ENCODE assay signal across 27 cellular contexts in the genomic region with DNA sequence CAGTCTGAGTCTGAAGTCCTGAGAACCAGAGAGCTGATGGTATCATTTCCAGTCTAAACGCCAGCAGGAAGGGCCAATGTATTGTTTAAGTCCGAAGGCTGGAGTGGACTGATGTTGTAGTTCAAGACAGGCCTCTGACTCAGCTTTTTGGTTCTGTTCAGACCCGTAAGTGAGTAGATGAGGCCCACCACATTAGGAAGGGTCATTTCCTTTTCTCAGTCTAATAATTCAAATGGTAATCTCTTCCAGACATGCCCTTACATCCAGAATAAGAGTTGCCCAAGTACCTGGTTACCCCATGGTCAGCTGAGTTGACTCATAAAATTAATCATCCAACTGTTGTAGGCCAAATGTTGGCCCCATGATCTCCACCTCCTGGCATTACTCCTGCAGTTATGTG.
DNase-seq lines count a peak whose midpoint lies in the region; ATAC-seq and TF ChIP-seq lines count a peak whose summit lies in the region.
"Had no signal": no experiment of that assay in that cellular context is flagged by ENCODE, and none has a peak within 500 bp of the region (broad histone marks: within the 10 kb centered on the region; RNA-seq: fewer than 3 reads in every experiment).

No MANE protein-coding gene starts in this region.

- H4K20me1 ChIP-seq in IMR-90 (ENCODE audit: insufficient read depth, low read length) (no peaks in the 10 kb centered on the region), OCI-LY7 (ENCODE audit: insufficient read depth, low read length) (no peaks in the 10 kb centered on the region)

- BruUV-seq in IMR-90 (replicated peaks; lab: Mats Ljungman, UMichigan) = no TSS peak
- no TSS peak for BruUV-seq in OCI-LY7 (replicated peaks; lab: Mats Ljungman, UMichigan)

- H2BK15ac ChIP-seq in IMR-90 (ENCODE audit: low read depth, low read length) = no peak overlapping the region

- H3K18ac ChIP-seq in IMR-90 (ENCODE audit: low read depth, low read length) = no peak overlapping the region

- H3K9me2 ChIP-seq in OCI-LY7 (ENCODE audit: insufficient read depth, low read length) = no peaks in the 10 kb centered on the region

- H2AK9ac ChIP-seq in IMR-90 (replicated peaks; ENCODE audit: low read depth, low read length, poor library complexity) = no peak overlapping the region

- no peak for TF ChIP-seq RAD21 in IMR-90 (IDR thresholded peaks at IDR 0.05; ENCODE audit: low read length)

- H3K23ac ChIP-seq in IMR-90 (ENCODE audit: low read depth, low read length) = no peak overlapping the region

- no peak overlapping the region for H2AK5ac ChIP-seq in IMR-90 (ENCODE audit: low read depth, low read length)

- no peak overlapping the region for H2BK20ac ChIP-seq in IMR-90 (ENCODE audit: low read depth, low read length)

- H3K9me3 ChIP-seq in IMR-90 (ENCODE audit: control insufficient read depth, insufficient read depth, low read length) (no peaks in the 10 kb centered on the region), OCI-LY7 (ENCODE audit: low read length) (no peaks in the 10 kb centered on the region)

- no peak overlapping the region for H3K4me2 ChIP-seq in IMR-90 (ENCODE audit: low read depth, low read length)
- no peak overlapping the region for H3K4me2 ChIP-seq in OCI-LY7 (ENCODE audit: low read length)

- no peaks in the 10 kb centered on the region for H3K27me3 ChIP-seq in IMR-90 (ENCODE audit: control insufficient read depth, insufficient read depth, low read length)
- H3K27me3 ChIP-seq: brain microvascular endothelial cell, heart right ventricle, sigmoid colon had no signal

- no peak overlapping the region for H2AFZ ChIP-seq in IMR-90 (replicated peaks; ENCODE audit: low read length, poor library complexity)
- H2AFZ ChIP-seq in OCI-LY7 (ENCODE audit: low read length) = no peak overlapping the region

- no peak overlapping the region for H3K14ac ChIP-seq in IMR-90 (replicated peaks; ENCODE audit: low read depth, low read length)

- dilution Hi-C loops in IMR-90 (cut with HindIII; ENCODE audit: low sequenced_read_pairs, unreplicated experiment) = no loop called here

- no peak overlapping the region for H3K4me3 ChIP-seq in IMR-90 (ENCODE audit: insufficient read depth, low read depth, low read length)
- no peak overlapping the region for H3K4me3 ChIP-seq in epithelial cell of esophagus (ENCODE audit: low read length)
- no peak overlapping the region for H3K4me3 ChIP-seq in OCI-LY7 (ENCODE audit: low read depth, low read length, poor library complexity, severe bottlenecking)
- H3K4me3 ChIP-seq: heart right ventricle, sigmoid colon had no signal

- H2BK5ac ChIP-seq in IMR-90 (ENCODE audit: low read depth, low read length, poor library complexity, severe bottlenecking) = no peak overlapping the region

- H3K36me3 ChIP-seq in IMR-90 (ENCODE audit: control insufficient read depth, insufficient read depth, low read length) = no peaks in the 10 kb centered on the region
- H3K36me3 ChIP-seq in OCI-LY7 (ENCODE audit: insufficient read depth, low read length) = no peaks in the 10 kb centered on the region
- H3K36me3 ChIP-seq: brain microvascular endothelial cell, heart right ventricle, sigmoid colon had no signal

- no peak overlapping the region for H2BK120ac ChIP-seq in IMR-90 (ENCODE audit: low read depth, low read length)

- no peak for TF ChIP-seq POLR2A in IMR-90 (IDR thresholded peaks at IDR 0.05; ENCODE audit: low read depth, low read length)

- ATAC-seq in IMR-90 (ENCODE audit: low read depth) (no peak), HG03469 (IDR thresholded peaks at IDR 0.05; ENCODE audit: unreplicated experiment) (no peak)
- ATAC-seq: activated naive CD8-positive, alpha-beta T cell treated with anti-CD3 and anti-CD28 coated beads, Interleukin-2, amount 50 U/mL, for 24 hours; heart right ventricle; left ventricle myocardium superior had no signal

- in situ Hi-C loops in IMR-90 (cut with MboI; ENCODE audit: low sequenced_read_pairs) = no loop called here

- intact Hi-C loops in IMR-90 (cut with micrococcal nuclease) = no loop called here
- intact Hi-C loops in OCI-LY7 (cut with micrococcal nuclease; ENCODE audit: unreplicated experiment) = no loop called here

- no peak overlapping the region for H3K56ac ChIP-seq in IMR-90 (ENCODE audit: extremely low read depth, insufficient read depth, low read length)

- H3K4ac ChIP-seq in IMR-90 (ENCODE audit: low read depth, low read length) = no peak overlapping the region

- H3K4me1 ChIP-seq in IMR-90 (ENCODE audit: control insufficient read depth, insufficient read depth, low read length) = no peaks in the 10 kb centered on the region
- no peaks in the 10 kb centered on the region for H3K4me1 ChIP-seq in OCI-LY7 (ENCODE audit: insufficient read depth, low read length, poor library complexity, severe bottlenecking)
- H3K4me1 ChIP-seq: heart right ventricle, sigmoid colon had no signal

- no peak overlapping the region for H4K5ac ChIP-seq in IMR-90 (ENCODE audit: low read depth, low read length)

- WGBS in IMR-90 (ENCODE audit: extremely low coverage in 2 of 2, insufficient read length in 1 of 2), 2 experiments = no CpG with 5 or more reads among the region's 3 CpGs

- H3K27ac ChIP-seq in IMR-90 (ENCODE audit: insufficient read depth, low read length) (no peak overlapping the region), substantia nigra (ENCODE audit: low read depth, low read length, poor library complexity, severe bottlenecking) (no peak overlapping the region), OCI-LY7 (ENCODE audit: low read depth, low read length, poor library complexity, severe bottlenecking) (no peak overlapping the region)
- H3K27ac ChIP-seq: brain microvascular endothelial cell, heart right ventricle, sigmoid colon had no signal

- TF ChIP-seq CTCF in AG09319 (IDR thresholded peaks at IDR 0.05; ENCODE audit: low read depth, low read length) = no peak
- TF ChIP-seq CTCF in IMR-90 (conservative IDR thresholded peaks at IDR 0.05; ENCODE audit: low read depth, low read length) = no peak
- TF ChIP-seq CTCF in epithelial cell of esophagus (IDR thresholded peaks at IDR 0.05; ENCODE audit: insufficient read depth, low read depth, low read length, missing control alignments) = no peak
- no peak for TF ChIP-seq CTCF in OCI-LY7 (conservative IDR thresholded peaks at IDR 0.05; ENCODE audit: low read length)

- H3K79me2 ChIP-seq in OCI-LY7 (ENCODE audit: insufficient read depth, low read depth, low read length) = no peaks in the 10 kb centered on the region

- no peak overlapping the region for H4K8ac ChIP-seq in IMR-90 (ENCODE audit: low read depth in 2 of 2, low read length in 2 of 2)

- H3K9me1 ChIP-seq in IMR-90 (ENCODE audit: insufficient read depth, low read length) = no peaks in the 10 kb centered on the region

- POLR2A ChIA-PET in IMR-90 (lab: Charles Lee; ENCODE audit: unreplicated experiment) = no interaction called here
- POLR2A ChIA-PET in OCI-LY7 (lab: Charles Lee) = no interaction called here

- no peak overlapping the region for H3K9ac ChIP-seq in IMR-90 (ENCODE audit: low read depth, low read length)

- DNase-seq in AG09319 (ENCODE audit: extremely low read depth, low read depth) (peak; percentile 7), IMR-90 (peak; percentile 7), epithelial cell of esophagus (ENCODE audit: low read depth) (peak; percentile 84), lung microvascular endothelial cell (ENCODE audit: low read depth in 2 of 2) (peak; percentile 36 to 93), substantia nigra (lab: John Stamatoyannopoulos, UW) (no peak), HPDE6-E6E7 (ENCODE audit: extremely low spot score) (no peak), OCI-LY7 (ENCODE audit: low spot score) (no peak)
- DNase-seq: activated CD4-positive, alpha-beta T cell treated with anti-CD3 and anti-CD28 coated beads, Interleukin-2, amount 50 U/mL, for 48 hours; activated CD4-positive, CD25-positive, alpha-beta regulatory T cell; activated CD8-positive, alpha-beta memory T cell treated with anti-CD3 and anti-CD28 coated beads, Interleukin-2, amount 50 U/mL, for 48 hours; activated effector memory CD4-positive, alpha-beta T cell treated with Interleukin-2 at 50 U/mL for 16 hours; activated naive CD8-positive, alpha-beta T cell treated with anti-CD3 and anti-CD28 coated beads, Interleukin-2, amount 50 U/mL, for 24 hours; brain microvascular endothelial cell; CD4-positive, CD25-positive, alpha-beta regulatory T cell; erythroblast; H7; heart right ventricle; immature natural killer cell; KBM-7; left ventricle myocardium superior; NCI-H1694 treated with DMSO at 0.1 percent for 48 hours; NCI-H526 treated with DMSO at 0.1 percent for 48 hours; nephron progenitor cell; RPMI8226; sigmoid colon; T-helper 9 cell had no signal

- CTCF ChIA-PET in IMR-90 (lab: Yijun Ruan, JAX) (interaction anchor here (1.3 kb wide), 1 partner anchor 9 kb away, joined by 5 read pairs; no protein-coding TSS in a partner anchor), OCI-LY7 (lab: Charles Lee; ENCODE audit: unreplicated experiment) (no interaction called here)

- H3K79me1 ChIP-seq in IMR-90 (ENCODE audit: low read depth in 1 of 2, low read length in 2 of 2) = peaks cover 0 to 5% of the 10 kb centered on the region in 2 experiments; a peak in 2 of 4 replicates

- H4K91ac ChIP-seq in IMR-90 (ENCODE audit: insufficient read depth, low read depth, low read length) = no peak overlapping the region

TF ChIP-seq in IMR-90, 13 proteins besides CTCF, POLR2A, EP300 and RAD21 (continues in another document):
- TF ChIP-seq CEBPB (IDR thresholded peaks at IDR 0.05; ENCODE audit: low read depth, low read length) (no peak), RFX5 (IDR thresholded peaks at IDR 0.05; ENCODE audit: low read depth, low read length) (no peak), MAFK (IDR thresholded peaks at IDR 0.05; ENCODE audit: low read depth, low read length) (no peak), CHD1 (IDR thresholded peaks at IDR 0.05; ENCODE audit: low read depth, low read length) (no peak), MAZ (IDR thresholded peaks at IDR 0.05; ENCODE audit: borderline replicate concordance, low read depth, low read length) (no peak), MXI1 (IDR thresholded peaks at IDR 0.05; ENCODE audit: borderline replicate concordance, low read depth, low read length) (no peak), FOS (IDR thresholded peaks at IDR 0.05; ENCODE audit: low read depth, low read length) (no peak), BHLHE40 (IDR thresholded peaks at IDR 0.05; ENCODE audit: low read depth, low read length) (no peak), SMC3 (IDR thresholded peaks at IDR 0.05; ENCODE audit: low read depth, low read length) (no peak)
- TF ChIP-seq, protein P1, sequence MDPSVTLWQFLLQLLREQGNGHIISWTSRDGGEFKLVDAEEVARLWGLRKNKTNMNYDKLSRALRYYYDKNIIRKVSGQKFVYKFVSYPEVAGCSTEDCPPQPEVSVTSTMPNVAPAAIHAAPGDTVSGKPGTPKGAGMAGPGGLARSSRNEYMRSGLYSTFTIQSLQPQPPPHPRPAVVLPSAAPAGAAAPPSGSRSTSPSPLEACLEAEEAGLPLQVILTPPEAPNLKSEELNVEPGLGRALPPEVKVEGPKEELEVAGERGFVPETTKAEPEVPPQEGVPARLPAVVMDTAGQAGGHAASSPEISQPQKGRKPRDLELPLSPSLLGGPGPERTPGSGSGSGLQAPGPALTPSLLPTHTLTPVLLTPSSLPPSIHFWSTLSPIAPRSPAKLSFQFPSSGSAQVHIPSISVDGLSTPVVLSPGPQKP (IDR thresholded peaks at IDR 0.05; ENCODE audit: borderline replicate concordance, low read depth, low read length) = no peak

Comparison
In these comparisons a context has a peak if more than half of its experiments do, and no peak if none do; other contexts are left out.
1. DNase-seq: peak in AG09319 (single experiment), IMR-90 (single experiment), epithelial cell of esophagus (single experiment) and lung microvascular endothelial cell (2 of 2); none in substantia nigra (0 of 49), HPDE6-E6E7 (single experiment) and OCI-LY7 (single experiment).